In genomic region chr22:27895600-27895999, GRCh38 we compare ENCODE assay signal across 11 cellular contexts. TPM values are rescaled to one million over a fixed set of nuclear protein-coding genes. Genes with fewer than 3 reads are reported as not detected.
DNase-seq lines count a peak whose midpoint lies in the region; ATAC-seq and TF ChIP-seq lines count a peak whose summit lies in the region.
"Had no signal": no experiment of that assay in that cellular context is flagged by ENCODE, and none has a peak within 500 bp of the region (broad histone marks: within the 10 kb centered on the region; RNA-seq: fewer than 3 reads in every experiment).

No MANE protein-coding gene starts in this region.

- no peak overlapping the region for H3K4me3 Mint-ChIP-seq in type B pancreatic cell
- H3K4me3 Mint-ChIP-seq: nephron progenitor cell had no signal

- peak; percentile 90 for ATAC-seq in GM18867 (IDR thresholded peaks at IDR 0.05; ENCODE audit: unreplicated experiment)
- ATAC-seq in GM21360 (IDR thresholded peaks at IDR 0.05; ENCODE audit: unreplicated experiment): peak; percentile 64
- ATAC-seq in HG03064 (IDR thresholded peaks at IDR 0.05; ENCODE audit: low read depth, unreplicated experiment): peak; percentile 82

- no peaks in the 10 kb centered on the region for H3K27me3 Mint-ChIP-seq in type B pancreatic cell

- H3K36me3 Mint-ChIP-seq in type B pancreatic cell: peaks cover 41% of the 10 kb centered on the region

- H3K4me1 Mint-ChIP-seq in type B pancreatic cell (ENCODE audit: unreplicated experiment): no peaks in the 10 kb centered on the region
- H3K4me1 Mint-ChIP-seq: nephron progenitor cell had no signal

- no peak for TF ChIP-seq CTCF in type B pancreatic cell (conservative IDR thresholded peaks at IDR 0.05)

- DNase-seq in kidney tubule cell (ENCODE audit: low spot score): peak; percentile 50
- DNase-seq in stimulated activated CD4-positive, alpha-beta T cell treated with anti-CD3 and anti-CD28 coated beads, Interleukin-12 subunit alpha, Interleukin-12 subunit beta, amount 100 ng/mL, for 4 hours: no peak
- no peak for DNase-seq in type B pancreatic cell (ENCODE audit: extremely low spot score, unreplicated experiment)
- DNase-seq in glomerular visceral epithelial cell (ENCODE audit: extremely low spot score): no peak
- DNase-seq in hypothalamus (lab: John Stamatoyannopoulos, UW): no peak
- DNase-seq: NCI-H1694 treated with DMSO at 0.1 percent for 48 hours, nephron progenitor cell, thyroid gland had no signal

- no peaks in the 10 kb centered on the region for H3K9me3 Mint-ChIP-seq in type B pancreatic cell
- H3K9me3 Mint-ChIP-seq: nephron progenitor cell had no signal

- no peak overlapping the region for H3K27ac Mint-ChIP-seq in type B pancreatic cell
- H3K27ac Mint-ChIP-seq: nephron progenitor cell had no signal

RNA-seq across cellular contexts. Expression of gene PITPNB, which starts 23.5 kb away (rescaled TPM):
- 64.4 and 73.2 TPM in 2 replicates for total RNA-seq in type B pancreatic cell (ENCODE audit: low replicate concordance)
